Comparison of ENCODE assay signal across 8 cellular contexts in genomic region chr11:73306977-73307322, GRCh38. TPM values are rescaled to one million over a fixed set of nuclear protein-coding genes. Genes with fewer than 3 reads are reported as not detected.
A peak's percentile ranks its signal among the peaks of the same experiment; 100 is the strongest.
DNase-seq lines count a peak whose midpoint lies in the region; ATAC-seq lines count a peak whose summit lies in the region.

No MANE protein-coding gene starts in this region.

- intact Hi-C loops in activated T-helper 1 cell treated with anti-CD3 and anti-CD28 coated beads, Interleukin-12 subunit alpha, Interleukin-12 subunit beta, Interleukin-2, Interleukin-4 antibody, amounts not matched to agents 30 ng/mL and 10 ng/mL and 1 ng/mL, durations not matched to agents 14 hours and 24 hours and 36 hours (cut with micrococcal nuclease) = loop anchor here (1.0 to 5.0 kb wide), 4 partner anchors 28 to 1090 kb away; partner anchors contain the start of gene PGM2L1

- DNase-seq in NCI-H1105 (lab: John Stamatoyannopoulos, UW) = peak; percentile 61
- no peak for DNase-seq in NCI-H1105 treated with DMSO at 0.1 percent for 48 hours (lab: John Stamatoyannopoulos, UW)
- no peak for DNase-seq in activated T-helper 1 cell treated with anti-CD3 and anti-CD28 coated beads, Interleukin-12 subunit alpha, Interleukin-12 subunit beta, Interleukin-2, Interleukin-4 antibody, amounts not matched to agents 30 ng/mL and 10 ng/mL and 1 ng/mL, durations not matched to agents 14 hours and 24 hours and 36 hours (ENCODE audit: low spot score)
- no peak for DNase-seq in stimulated activated naive CD8-positive, alpha-beta T cell treated with anti-CD3 and anti-CD28 coated beads, Interleukin-15, amount 100 ng/mL, for 72 hours
- DNase-seq in NOMO-1 (lab: John Stamatoyannopoulos, UW; ENCODE audit: unreplicated experiment in 2 of 2) = no peak

- no peaks in the 10 kb centered on the region for H3K36me3 Mint-ChIP-seq in activated T-helper 1 cell treated with anti-CD3 and anti-CD28 coated beads, Interleukin-12 subunit alpha, Interleukin-12 subunit beta, Interleukin-2, Interleukin-4 antibody, amounts not matched to agents 30 ng/mL and 10 ng/mL and 1 ng/mL, durations not matched to agents 14 hours and 24 hours and 36 hours (ENCODE audit: low read depth)

- H3K4me3 Mint-ChIP-seq in activated T-helper 1 cell treated with anti-CD3 and anti-CD28 coated beads, Interleukin-12 subunit alpha, Interleukin-12 subunit beta, Interleukin-2, Interleukin-4 antibody, amounts not matched to agents 30 ng/mL and 10 ng/mL and 1 ng/mL, durations not matched to agents 14 hours and 24 hours and 36 hours = peak overlapping the region; percentile 87
- peak overlapping the region; percentile 87 for H3K4me3 Mint-ChIP-seq in stimulated activated naive CD8-positive, alpha-beta T cell treated with anti-CD3 and anti-CD28 coated beads, Interleukin-15, amount 100 ng/mL, for 72 hours

- no peak for ATAC-seq in stimulated activated naive CD8-positive, alpha-beta T cell treated with anti-CD3 and anti-CD28 coated beads, Interleukin-15, amount 100 ng/mL, for 72 hours
- ATAC-seq in HG03280 (IDR thresholded peaks at IDR 0.05; ENCODE audit: unreplicated experiment) (no peak), HG02970 (IDR thresholded peaks at IDR 0.05; ENCODE audit: low FRiP score, unreplicated experiment) (no peak)

- no peaks in the 10 kb centered on the region for H3K9me3 Mint-ChIP-seq in activated T-helper 1 cell treated with anti-CD3 and anti-CD28 coated beads, Interleukin-12 subunit alpha, Interleukin-12 subunit beta, Interleukin-2, Interleukin-4 antibody, amounts not matched to agents 30 ng/mL and 10 ng/mL and 1 ng/mL, durations not matched to agents 14 hours and 24 hours and 36 hours
- no peaks in the 10 kb centered on the region for H3K9me3 Mint-ChIP-seq in stimulated activated naive CD8-positive, alpha-beta T cell treated with anti-CD3 and anti-CD28 coated beads, Interleukin-15, amount 100 ng/mL, for 72 hours

- peak overlapping the region; percentile 15 for H3K27ac Mint-ChIP-seq in activated T-helper 1 cell treated with anti-CD3 and anti-CD28 coated beads, Interleukin-12 subunit alpha, Interleukin-12 subunit beta, Interleukin-2, Interleukin-4 antibody, amounts not matched to agents 30 ng/mL and 10 ng/mL and 1 ng/mL, durations not matched to agents 14 hours and 24 hours and 36 hours
- no peak overlapping the region for H3K27ac Mint-ChIP-seq in stimulated activated naive CD8-positive, alpha-beta T cell treated with anti-CD3 and anti-CD28 coated beads, Interleukin-15, amount 100 ng/mL, for 72 hours

- no peaks in the 10 kb centered on the region for H3K9me3 ChIP-seq in iPS-18c (ENCODE audit: control insufficient read depth, insufficient read depth, low read length)

- peaks cover 12% of the 10 kb centered on the region for H3K4me1 Mint-ChIP-seq in activated T-helper 1 cell treated with anti-CD3 and anti-CD28 coated beads, Interleukin-12 subunit alpha, Interleukin-12 subunit beta, Interleukin-2, Interleukin-4 antibody, amounts not matched to agents 30 ng/mL and 10 ng/mL and 1 ng/mL, durations not matched to agents 14 hours and 24 hours and 36 hours (ENCODE audit: low read depth)
- peaks cover 12% of the 10 kb centered on the region for H3K4me1 Mint-ChIP-seq in stimulated activated naive CD8-positive, alpha-beta T cell treated with anti-CD3 and anti-CD28 coated beads, Interleukin-15, amount 100 ng/mL, for 72 hours

- peak overlapping the region; percentile 45; the same call in 1 of the 2 replicates for H3K4me3 ChIP-seq in iPS-18c (ENCODE audit: insufficient read depth, low read depth, low read length)

- H3K27me3 Mint-ChIP-seq in activated T-helper 1 cell treated with anti-CD3 and anti-CD28 coated beads, Interleukin-12 subunit alpha, Interleukin-12 subunit beta, Interleukin-2, Interleukin-4 antibody, amounts not matched to agents 30 ng/mL and 10 ng/mL and 1 ng/mL, durations not matched to agents 14 hours and 24 hours and 36 hours (ENCODE audit: insufficient read depth) = peaks cover 39% of the 10 kb centered on the region
- H3K27me3 Mint-ChIP-seq in stimulated activated naive CD8-positive, alpha-beta T cell treated with anti-CD3 and anti-CD28 coated beads, Interleukin-15, amount 100 ng/mL, for 72 hours = peaks cover 60% of the 10 kb centered on the region

RNA-seq across cellular contexts. Expression of gene ARHGEF17, which starts 1.1 kb away (rescaled TPM):
- 0.05 TPM in 1 of 2 replicates, not detected in the other for total RNA-seq in activated T-helper 1 cell treated with anti-CD3 and anti-CD28 coated beads, Interleukin-12 subunit alpha, Interleukin-12 subunit beta, Interleukin-2, Interleukin-4 antibody, amounts not matched to agents 30 ng/mL and 10 ng/mL and 1 ng/mL, durations not matched to agents 14 hours and 24 hours and 36 hours

RNA-seq across cellular contexts. Expression of gene P2RY6, which starts 34.8 kb away (rescaled TPM):
- not detected in 2 replicates for total RNA-seq in activated T-helper 1 cell treated with anti-CD3 and anti-CD28 coated beads, Interleukin-12 subunit alpha, Interleukin-12 subunit beta, Interleukin-2, Interleukin-4 antibody, amounts not matched to agents 30 ng/mL and 10 ng/mL and 1 ng/mL, durations not matched to agents 14 hours and 24 hours and 36 hours
